ENCODE assay signal across 8 cellular contexts in genomic region chr1:97138515-97139032, GRCh38.
DNase-seq lines count a peak whose midpoint lies in the region; ATAC-seq and TF ChIP-seq lines count a peak whose summit lies in the region.

No MANE protein-coding gene starts in this region.

- DNase-seq in DMS53 (lab: John Stamatoyannopoulos, UW) (peak; percentile 39), DMS53 treated with DMSO at 0.1 percent for 48 hours (lab: John Stamatoyannopoulos, UW; ENCODE audit: unreplicated experiment) (no peak), chondrocyte (ENCODE audit: low spot score) (no peak), hepatic stellate cell (ENCODE audit: low spot score) (no peak), activated T-cell treated with anti-CD3 and anti-CD28 coated beads for 4 hours (no peak)

- H3K9me3 Mint-ChIP-seq in chondrocyte (ENCODE audit: low read depth) = no peaks in the 10 kb centered on the region
- H3K9me3 Mint-ChIP-seq in stimulated activated memory B cell treated with anti-CD40 and anti-IgM and Interleukin-4, amounts not matched to agents 10 μg/mL and 1 μg/mL and 100 μg/mL, for 72 hours = no peaks in the 10 kb centered on the region

- H3K27me3 Mint-ChIP-seq in chondrocyte (ENCODE audit: low read depth) = no peaks in the 10 kb centered on the region
- no peaks in the 10 kb centered on the region for H3K27me3 Mint-ChIP-seq in stimulated activated memory B cell treated with anti-CD40 and anti-IgM and Interleukin-4, amounts not matched to agents 10 μg/mL and 1 μg/mL and 100 μg/mL, for 72 hours

- ATAC-seq in HG03159 (IDR thresholded peaks at IDR 0.05; ENCODE audit: unreplicated experiment) (peak; percentile 25), HG03095 (IDR thresholded peaks at IDR 0.05; ENCODE audit: unreplicated experiment) (no peak)
- ATAC-seq in stimulated activated memory B cell treated with anti-CD40 and anti-IgM and Interleukin-4, amounts not matched to agents 10 μg/mL and 1 μg/mL and 100 μg/mL, for 72 hours = no peak

- peak; percentile 8 for TF ChIP-seq CTCF in chondrocyte (IDR thresholded peaks at IDR 0.05)

- H3K4me3 Mint-ChIP-seq in chondrocyte (ENCODE audit: unreplicated experiment) = no peak overlapping the region
- peak overlapping the region; percentile 47 for H3K4me3 Mint-ChIP-seq in stimulated activated memory B cell treated with anti-CD40 and anti-IgM and Interleukin-4, amounts not matched to agents 10 μg/mL and 1 μg/mL and 100 μg/mL, for 72 hours

- peaks cover 38% of the 10 kb centered on the region for H3K4me1 Mint-ChIP-seq in chondrocyte (ENCODE audit: low read depth)
- no peaks in the 10 kb centered on the region for H3K4me1 Mint-ChIP-seq in stimulated activated memory B cell treated with anti-CD40 and anti-IgM and Interleukin-4, amounts not matched to agents 10 μg/mL and 1 μg/mL and 100 μg/mL, for 72 hours

- H3K36me3 Mint-ChIP-seq in chondrocyte (ENCODE audit: low read depth) = no peaks in the 10 kb centered on the region
- H3K36me3 Mint-ChIP-seq in stimulated activated memory B cell treated with anti-CD40 and anti-IgM and Interleukin-4, amounts not matched to agents 10 μg/mL and 1 μg/mL and 100 μg/mL, for 72 hours = no peaks in the 10 kb centered on the region

- H3K27ac Mint-ChIP-seq in chondrocyte (ENCODE audit: unreplicated experiment) = no peak overlapping the region
- H3K27ac Mint-ChIP-seq in stimulated activated memory B cell treated with anti-CD40 and anti-IgM and Interleukin-4, amounts not matched to agents 10 μg/mL and 1 μg/mL and 100 μg/mL, for 72 hours = no peak overlapping the region
